In the genomic region with DNA sequence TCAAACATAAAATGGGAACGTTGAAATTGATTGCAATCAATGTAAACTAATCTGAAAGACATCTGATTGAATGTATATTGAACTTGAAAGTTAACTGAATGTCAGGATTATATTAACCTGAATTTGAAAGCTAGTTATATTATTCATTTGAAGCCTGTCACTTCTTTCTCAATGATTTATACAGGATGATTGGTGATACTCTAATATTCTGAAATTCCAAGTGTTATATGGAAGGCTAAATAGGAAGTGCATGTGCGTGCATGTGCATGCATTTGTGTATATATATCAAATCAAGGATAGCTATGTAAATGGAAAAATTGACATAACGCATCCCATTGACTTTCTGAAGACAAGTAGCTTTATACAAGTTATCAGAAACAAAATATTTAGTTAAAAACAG, we compare ENCODE assay signal across 25 cellular contexts.
DNase-seq lines count a peak whose midpoint lies in the region; ATAC-seq, FAIRE-seq and TF ChIP-seq lines count a peak whose summit lies in the region.
"Had no signal": no experiment of that assay in that cellular context is flagged by ENCODE, and none has a peak within 500 bp of the region (broad histone marks: within the 10 kb centered on the region; RNA-seq: fewer than 3 reads in every experiment).

No MANE protein-coding gene starts in this region.

- no peak for TF ChIP-seq RAD21 in A549 (conservative IDR thresholded peaks at IDR 0.05 in 1 of 2, IDR thresholded peaks at IDR 0.05 in 1 of 2)

- no peak for ATAC-seq in A549
- no peak for ATAC-seq in GM21367 (IDR thresholded peaks at IDR 0.05; ENCODE audit: unreplicated experiment)
- ATAC-seq: HCT116 had no signal

- H3K36me3 Mint-ChIP-seq in HFFc6 (ENCODE audit: low read depth), result peaks cover 74% of the 10 kb centered on the region
- H3K36me3 Mint-ChIP-seq in osteocyte (ENCODE audit: unreplicated experiment), result peaks cover 26% of the 10 kb centered on the region
- H3K36me3 Mint-ChIP-seq: CD14-positive monocyte had no signal

- H3K27ac Mint-ChIP-seq in HFFc6 (peak overlapping the region; percentile 28; the same call in 1 of the 2 replicates), osteocyte (ENCODE audit: unreplicated experiment) (peak overlapping the region; percentile 44)
- H3K27ac Mint-ChIP-seq: CD14-positive monocyte had no signal

- H3K4me2 ChIP-seq in A549, result peak overlapping the region; percentile 24; the same call in 1 of the 3 replicates
- H3K4me2 ChIP-seq: BLaER1 treated with 17β-estradiol and CSF1 and Interleukin-3, amounts not matched to agents 10 nM and 100 nM had no signal

- POLR2A ChIA-PET in A549 (lab: Yijun Ruan, JAX), result no interaction called here

- peaks cover 54% of the 10 kb centered on the region for H3K27me3 Mint-ChIP-seq in HFFc6 (ENCODE audit: insufficient read depth)
- H3K27me3 Mint-ChIP-seq in osteocyte (ENCODE audit: unreplicated experiment), result no peaks in the 10 kb centered on the region
- H3K27me3 Mint-ChIP-seq: CD4-positive, alpha-beta memory T cell had no signal

- TF ChIP-seq CTCF in A549 (IDR thresholded peaks at IDR 0.05), result no peak
- no peak for TF ChIP-seq CTCF in HFFc6 (IDR thresholded peaks at IDR 0.05)
- TF ChIP-seq CTCF in osteocyte (IDR thresholded peaks at IDR 0.05), result no peak

- H3K4me3 Mint-ChIP-seq in HFFc6 (0 out of 2 replicates have a peak overlapping the region, but pooled peaks have one; percentile 13), osteocyte (ENCODE audit: unreplicated experiment) (no peak overlapping the region)
- H3K4me3 Mint-ChIP-seq: CD14-positive monocyte; CD4-positive, alpha-beta memory T cell; H9 had no signal

- CTCF ChIA-PET in A549 (lab: Yijun Ruan, JAX), result interaction anchor here (1.9 kb wide), 1 partner anchor 84 kb away, joined by 11 read pairs; no protein-coding TSS in a partner anchor

- WGBS in A549 (ENCODE audit: missing lambda C conversion rate), result 88% methylated on average over 3 of the region's 3 CpGs

- no peak for TF ChIP-seq EP300 in A549 (IDR thresholded peaks at IDR 0.05)

- peaks cover 45% of the 10 kb centered on the region for H3K4me1 ChIP-seq in A549

- H3K9me3 ChIP-seq in A549, result 0 out of 3 replicates have a peak, but pooled peaks cover 4% of the 10 kb centered on the region
- H3K9me3 ChIP-seq: BE2C had no signal

- H3K9me3 Mint-ChIP-seq in HFFc6 (peaks cover 31% of the 10 kb centered on the region), osteocyte (ENCODE audit: unreplicated experiment) (peaks cover 8% of the 10 kb centered on the region)

- DNase-seq in A549 (ENCODE audit: low read depth in 1 of 2, low spot score in 1 of 2), result no peak
- no peak for DNase-seq in HFFc6
- DNase-seq in osteocyte (ENCODE audit: extremely low spot score, unreplicated experiment), result no peak
- DNase-seq in H54 (ENCODE audit: insufficient read length, low spot score), result no peak
- no peak for DNase-seq in OCI-M1 (lab: John Stamatoyannopoulos, UW)
- DNase-seq: ACHN; AML-193; BE2C; CD4-positive, alpha-beta memory T cell; COR-L47; DMS 273 treated with DMSO at 0.1 percent for 48 hours; DMS79; EL; GDM1; GM23248; H9 had no signal

- no peak for TF ChIP-seq POLR2A in A549 (IDR thresholded peaks at IDR 0.05; ENCODE audit: low read length)
- no peak for TF ChIP-seq POLR2A in H54 (IDR thresholded peaks at IDR 0.05; ENCODE audit: low read depth, low read length)

- no peak overlapping the region for H3K4me3 ChIP-seq in A549
- H3K4me3 ChIP-seq: BLaER1 treated with 17β-estradiol and CSF1 and Interleukin-3, amounts not matched to agents 10 nM and 100 nM; GM23248 had no signal

- H3K4me1 Mint-ChIP-seq in HFFc6 (ENCODE audit: low read depth) (peaks cover 55% of the 10 kb centered on the region), osteocyte (ENCODE audit: unreplicated experiment) (peaks cover 24% of the 10 kb centered on the region)
- H3K4me1 Mint-ChIP-seq: CD14-positive monocyte had no signal

- peak overlapping the region in 1 of 2 experiments; percentile 5; a peak in 2 of 6 replicates for H3K27ac ChIP-seq in A549
- H3K27ac ChIP-seq: 22Rv1; BLaER1 treated with 17β-estradiol and CSF1 and Interleukin-3, amounts not matched to agents 10 nM and 100 nM; GM23248 had no signal

- FAIRE-seq in A549 (lab: Jason Lieb, UNC) (no peak), H54 (lab: Jason Lieb, UNC) (no peak)
- FAIRE-seq: A204.1, D721Med, GM18507, H1 had no signal

TF ChIP-seq in A549, 52 proteins besides CTCF, POLR2A, EP300 and RAD21:
- TF ChIP-seq ZC3H11A (IDR thresholded peaks at IDR 0.05) (no peak), FOSL2 (IDR thresholded peaks at IDR 0.05) (no peak), FOSL2 (CRISPR knock-in tag; IDR thresholded peaks at IDR 0.05) (no peak), HES2 (IDR thresholded peaks at IDR 0.05) (no peak), MYC (IDR thresholded peaks at IDR 0.05; ENCODE audit: borderline replicate concordance, low read length) (no peak), HOXB5 (CRISPR knock-in tag; IDR thresholded peaks at IDR 0.05) (no peak), ZFP36 (IDR thresholded peaks at IDR 0.05; ENCODE audit: borderline replicate concordance, partially characterized antibody) (no peak), EHF (CRISPR knock-in tag; IDR thresholded peaks at IDR 0.05) (no peak)
- TF ChIP-seq, protein P1, sequence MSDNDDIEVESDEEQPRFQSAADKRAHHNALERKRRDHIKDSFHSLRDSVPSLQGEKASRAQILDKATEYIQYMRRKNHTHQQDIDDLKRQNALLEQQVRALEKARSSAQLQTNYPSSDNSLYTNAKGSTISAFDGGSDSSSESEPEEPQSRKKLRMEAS (IDR thresholded peaks at IDR 0.05), result no peak
- TF ChIP-seq, protein P2, sequence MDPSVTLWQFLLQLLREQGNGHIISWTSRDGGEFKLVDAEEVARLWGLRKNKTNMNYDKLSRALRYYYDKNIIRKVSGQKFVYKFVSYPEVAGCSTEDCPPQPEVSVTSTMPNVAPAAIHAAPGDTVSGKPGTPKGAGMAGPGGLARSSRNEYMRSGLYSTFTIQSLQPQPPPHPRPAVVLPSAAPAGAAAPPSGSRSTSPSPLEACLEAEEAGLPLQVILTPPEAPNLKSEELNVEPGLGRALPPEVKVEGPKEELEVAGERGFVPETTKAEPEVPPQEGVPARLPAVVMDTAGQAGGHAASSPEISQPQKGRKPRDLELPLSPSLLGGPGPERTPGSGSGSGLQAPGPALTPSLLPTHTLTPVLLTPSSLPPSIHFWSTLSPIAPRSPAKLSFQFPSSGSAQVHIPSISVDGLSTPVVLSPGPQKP (IDR thresholded peaks at IDR 0.05; ENCODE audit: low read depth, low read length), result no peak
- TF ChIP-seq, protein P3, sequence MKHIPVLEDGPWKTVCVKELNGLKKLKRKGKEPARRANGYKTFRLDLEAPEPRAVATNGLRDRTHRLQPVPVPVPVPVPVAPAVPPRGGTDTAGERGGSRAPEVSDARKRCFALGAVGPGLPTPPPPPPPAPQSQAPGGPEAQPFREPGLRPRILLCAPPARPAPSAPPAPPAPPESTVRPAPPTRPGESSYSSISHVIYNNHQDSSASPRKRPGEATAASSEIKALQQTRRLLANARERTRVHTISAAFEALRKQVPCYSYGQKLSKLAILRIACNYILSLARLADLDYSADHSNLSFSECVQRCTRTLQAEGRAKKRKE (CRISPR knock-in tag; IDR thresholded peaks at IDR 0.05; ENCODE audit: low read depth), result no peak
